ENCODE assay signal across 13 cellular contexts in the genomic region with DNA sequence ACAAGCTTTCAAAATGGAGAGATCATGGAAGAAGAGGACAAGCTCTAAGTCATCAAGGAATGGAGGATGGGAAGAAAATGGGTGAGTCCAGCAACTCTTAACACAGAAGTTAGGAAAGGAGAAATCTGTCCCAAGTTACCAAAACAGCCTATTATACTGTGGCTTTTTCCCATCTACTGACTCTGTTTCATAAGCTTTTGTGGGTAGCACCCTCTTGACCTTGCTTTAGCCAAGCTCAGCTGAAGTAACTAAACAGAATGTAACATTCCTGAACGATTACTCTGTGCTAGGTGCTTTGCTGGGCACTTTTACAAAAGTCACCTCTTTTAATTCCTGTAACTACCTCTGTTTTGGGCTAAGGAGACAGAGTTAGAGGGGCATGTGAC. TPM values are rescaled to one million over a fixed set of nuclear protein-coding genes. Genes with fewer than 3 reads are reported as not detected.
DNase-seq lines count a peak whose midpoint lies in the region; ATAC-seq, FAIRE-seq and TF ChIP-seq lines count a peak whose summit lies in the region.
"Had no signal": no experiment of that assay in that cellular context is flagged by ENCODE, and none has a peak within 500 bp of the region (broad histone marks: within the 10 kb centered on the region; RNA-seq: fewer than 3 reads in every experiment).

No MANE protein-coding gene starts in this region.

- intact Hi-C loops in GM12878 (cut with micrococcal nuclease; ENCODE audit: unreplicated experiment): no loop called here

- no peaks in the 10 kb centered on the region for H3K27me3 ChIP-seq in Karpas-422 (ENCODE audit: low read length)
- no peaks in the 10 kb centered on the region for H3K27me3 ChIP-seq in GM12878 (replicated peaks in 1 of 2; ENCODE audit: control insufficient read depth in 2 of 2, insufficient read depth in 2 of 2, low read length in 1 of 2)
- no peaks in the 10 kb centered on the region for H3K27me3 ChIP-seq in neural progenitor cell

- in situ Hi-C loops in GM12878 (cut with MboI): loop anchor here (25.0 kb wide), 2 partner anchors 150 to 1675 kb away; no protein-coding TSS in a partner anchor

- TF ChIP-seq EP300 in GM12878 (IDR thresholded peaks at IDR 0.05; ENCODE audit: borderline replicate concordance in 1 of 2, control insufficient read depth in 1 of 2, low read depth in 2 of 2, low read length in 2 of 2): no peak

- H3K27ac ChIP-seq in Karpas-422 (ENCODE audit: low read length): peak overlapping the region; percentile 93
- no peak overlapping the region for H3K27ac ChIP-seq in GM12878 (ENCODE audit: control insufficient read depth, insufficient read depth)
- no peak overlapping the region for H3K27ac ChIP-seq in neural progenitor cell

- no peak for FAIRE-seq in GM12878 (lab: Jason Lieb, UNC)

- H3K4me1 Mint-ChIP-seq in naive B cell (peaks cover 28 to 42% (median 36%) of the 10 kb centered on the region in 3 donors), neural progenitor cell (no peaks in the 10 kb centered on the region)

- H3K79me2 ChIP-seq in Karpas-422 (ENCODE audit: low read length) (no peaks in the 10 kb centered on the region), GM12878 (ENCODE audit: control insufficient read depth, insufficient read depth, low read length) (no peaks in the 10 kb centered on the region), neural progenitor cell (ENCODE audit: low read depth) (no peaks in the 10 kb centered on the region)

- TF ChIP-seq RAD21 in GM12878 (IDR thresholded peaks at IDR 0.05; ENCODE audit: insufficient read depth, low read depth, low read length): no peak

- H3K9ac ChIP-seq in Karpas-422 (ENCODE audit: low read length) (peak overlapping the region; percentile 60), GM12878 (ENCODE audit: control insufficient read depth, insufficient read depth, low read length) (no peak overlapping the region), neural progenitor cell (no peak overlapping the region)

- no peaks in the 10 kb centered on the region for H3K9me2 ChIP-seq in Karpas-422 (replicated peaks; ENCODE audit: insufficient read depth, low read length)

- WGBS in GM12878 (ENCODE audit: insufficient coverage, insufficient replicate concordance, low lambda C conversion rate, missing lambda C conversion rate): 6% methylated on average over 1 of the region's 1 CpG

- no peaks in the 10 kb centered on the region for H3F3A ChIP-seq in neural progenitor cell (ENCODE audit: low read depth)

- H3K4me3 ChIP-seq in Karpas-422 (ENCODE audit: low read length) (peak overlapping the region; percentile 19; the same call in 1 of the 2 replicates), GM12878 (no peak overlapping the region), neural progenitor cell (no peak overlapping the region)

- H4K20me1 ChIP-seq in Karpas-422 (ENCODE audit: insufficient read depth, low read depth, low read length): no peaks in the 10 kb centered on the region
- no peaks in the 10 kb centered on the region for H4K20me1 ChIP-seq in GM12878 (ENCODE audit: control insufficient read depth, insufficient read depth)
- H4K20me1 ChIP-seq in neural progenitor cell (ENCODE audit: low read depth): no peaks in the 10 kb centered on the region

- TF ChIP-seq CTCF in GM12878 (IDR thresholded peaks at IDR 0.05 in 2 of 3, conservative IDR thresholded peaks at IDR 0.05 in 1 of 3; ENCODE audit: control insufficient read depth in 2 of 3, extremely low read depth in 1 of 3, insufficient read depth in 1 of 3, low read depth in 3 of 3, low read length in 3 of 3) (no peak), neural progenitor cell (IDR thresholded peaks at IDR 0.05) (no peak)

- peak; percentile 11 for ATAC-seq in GM12878
- ATAC-seq in naive B cell (ENCODE audit: low read depth in 2 of 2): no peak

- BruUV-seq in GM12878 (replicated peaks; lab: Mats Ljungman, UMichigan): no TSS peak

- peak overlapping the region; percentile 55 to 95 (median 86) for H3K27ac Mint-ChIP-seq in naive B cell
- no peak overlapping the region for H3K27ac Mint-ChIP-seq in neural progenitor cell

- TF ChIP-seq POLR2A in GM12878 (IDR thresholded peaks at IDR 0.05; ENCODE audit: low read depth, low read length): no peak

- H3K36me3 ChIP-seq in Karpas-422 (ENCODE audit: insufficient read depth, low read length) (no peaks in the 10 kb centered on the region), GM12878 (ENCODE audit: control insufficient read depth in 2 of 2, insufficient read depth in 2 of 2, low read length in 1 of 2) (no peaks in the 10 kb centered on the region), neural progenitor cell (no peaks in the 10 kb centered on the region)

- peak overlapping the region; percentile 60 for H3K4me2 ChIP-seq in Karpas-422 (ENCODE audit: low read depth, low read length, poor library complexity, severe bottlenecking)
- H3K4me2 ChIP-seq in GM12878 (ENCODE audit: control insufficient read depth, insufficient read depth): no peak overlapping the region
- H3K4me2 ChIP-seq in neural progenitor cell: no peak overlapping the region

- POLR2A ChIA-PET in GM12878 (lab: Charles Lee): interaction anchor here (0.6 to 1.9 kb wide), 4 partner anchors 10 to 288 kb away, joined by 3 to 8 read pairs (median 5); no protein-coding TSS in a partner anchor

- H2AFZ ChIP-seq in Karpas-422 (ENCODE audit: low read length): peak overlapping the region; percentile 45; the same call in 1 of the 2 replicates
- H2AFZ ChIP-seq in GM12878 (ENCODE audit: control insufficient read depth, low read depth, low read length): no peak overlapping the region
- no peak overlapping the region for H2AFZ ChIP-seq in neural progenitor cell (replicated peaks)

- CTCF ChIA-PET in GM12878 (lab: Yijun Ruan, JAX): interaction anchor here (0.9 to 10.3 kb wide), 12 partner anchors 10 to 199 kb away, joined by 3 to 183 read pairs (median 4); a partner anchor contains a TSS

- H3K9me3 ChIP-seq in Karpas-422 (ENCODE audit: low read length): no peaks in the 10 kb centered on the region
- H3K9me3 ChIP-seq in GM12878 (replicated peaks; ENCODE audit: control insufficient read depth, insufficient read depth, low read length): no peaks in the 10 kb centered on the region
- no peaks in the 10 kb centered on the region for H3K9me3 ChIP-seq in neural progenitor cell (ENCODE audit: low read depth)

- H3K27me3 Mint-ChIP-seq in naive B cell (no peaks in the 10 kb centered on the region), neural progenitor cell (ENCODE audit: insufficient read depth, low read depth) (peaks cover 6% of the 10 kb centered on the region)

- H3K4me3 Mint-ChIP-seq in naive B cell (peak overlapping the region in 6 of 8 donors; percentile 3 to 79 (median 58)), neural progenitor cell (no peak overlapping the region)

- peaks cover 0 to 2% (median 0%) of the 10 kb centered on the region in 7 donors for H3K9me3 Mint-ChIP-seq in naive B cell
- H3K9me3 Mint-ChIP-seq in neural progenitor cell: peaks cover 2% of the 10 kb centered on the region

- peak; percentile 53 for DNase-seq in EL
- no peak for DNase-seq in Karpas-422
- no peak for DNase-seq in GM12878 (ENCODE audit: low read depth, low spot score)
- DNase-seq in naive B cell: no peak
- no peak for DNase-seq in effector CD8-positive, alpha-beta T cell (lab: John Stamatoyannopoulos, UW)
- no peak for DNase-seq in activated gamma-delta T cell treated with Interleukin-2 at 50 U/mL for 16 hours
- no peak for DNase-seq in activated CD4-positive, alpha-beta T cell treated with anti-CD3 and anti-CD28 coated beads for 4 hours
- DNase-seq in neural progenitor cell (ENCODE audit: low spot score): no peak
- DNase-seq: activated CD8-positive, alpha-beta memory T cell treated with anti-CD3 and anti-CD28 coated beads, Interleukin-2, amount 50 U/mL, for 4 hours; Calu3; NCI-H446; Right ventricle myocardium superior; stimulated activated CD4-positive, alpha-beta T cell treated with anti-CD3 and anti-CD28 coated beads, Interleukin-4, amount 100 ng/mL, for 4 hours had no signal

- H3K36me3 Mint-ChIP-seq in naive B cell (no peaks in the 10 kb centered on the region), neural progenitor cell (no peaks in the 10 kb centered on the region)

- SMC1A ChIA-PET in GM12878 (lab: Charles Lee; ENCODE audit: uncharacterized antibody, unreplicated experiment): interaction anchor here (0.8 to 1.8 kb wide), 14 partner anchors 9 to 316 kb away, joined by 3 to 12 read pairs (median 4); a partner anchor contains a TSS

- RAD21 ChIA-PET in GM12878 (lab: Charles Lee; ENCODE audit: unreplicated experiment): interaction anchor here (0.5 to 1.9 kb wide), 13 partner anchors 11 to 690 kb away, joined by 3 to 13 read pairs (median 3); no protein-coding TSS in a partner anchor

- H3K4me1 ChIP-seq in Karpas-422 (ENCODE audit: low read length): peaks cover 97% of the 10 kb centered on the region
- H3K4me1 ChIP-seq in GM12878 (ENCODE audit: control insufficient read depth, insufficient read depth, low read length): no peaks in the 10 kb centered on the region
- no peaks in the 10 kb centered on the region for H3K4me1 ChIP-seq in neural progenitor cell

TF ChIP-seq in GM12878, 131 proteins besides CTCF, POLR2A, EP300 and RAD21 (continues in another document):
- TF ChIP-seq, protein P1, sequence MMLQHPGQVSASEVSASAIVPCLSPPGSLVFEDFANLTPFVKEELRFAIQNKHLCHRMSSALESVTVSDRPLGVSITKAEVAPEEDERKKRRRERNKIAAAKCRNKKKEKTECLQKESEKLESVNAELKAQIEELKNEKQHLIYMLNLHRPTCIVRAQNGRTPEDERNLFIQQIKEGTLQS (IDR thresholded peaks at IDR 0.05; ENCODE audit: borderline replicate concordance, extremely low read depth, low read depth, low read length): no peak

RNA-seq across cellular contexts. Expression of a gene that starts 54.8 kb away (rescaled TPM):
- total RNA-seq in Karpas-422 (2014; rRNA removed; shearing (Covaris generic); ENCODE audit: low replicate concordance): 15.1 and 16.6 TPM in 2 replicates
- total RNA-seq in GM12878 (2013; cell fraction: nucleolus; rRNA removed): 0.38 and 0.86 TPM in 2 replicates
- total RNA-seq in GM12878 (2014; rRNA removed) (0.06 and 0.27 TPM in 2 replicates), GM12878 (2014; rRNA removed; fragmentation: Illumina TruSeq; extraction: Trizol) (0.23 and 0.54 TPM in 2 replicates), GM12878 (2021) (0.13 and 0.19 TPM in 2 replicates), neural progenitor cell (ENCODE audit: low replicate concordance) (2.0 and 2.6 TPM in 2 replicates)
- 0.17 TPM for polyA plus RNA-seq in GM12878 (2011; ENCODE audit: low read depth)
- polyA plus RNA-seq in GM12878 (2011; rRNA removed) (18.4 and 26.1 TPM in 2 replicates), GM12878 (2014; fragmentation: Illumina TruSeq; extraction: Trizol) (0.25 and 0.33 TPM in 2 replicates), GM12878 (2014; fragmentation: Nextera tagmentation; extraction: Ambion mirVana) (under 1 TPM; 0.16 to 0.27 TPM), GM12878 (2014; rRNA removed) (0.19 and 0.61 TPM in 2 replicates), GM12878 (2016; fragmentation: Nextera tagmentation; extraction: Ambion mirVana) (under 1 TPM; 0.16 to 0.25 TPM), naive B cell (ENCODE audit: low read depth in 6 of 6) (under 1 TPM in 2 of 6 donors, not detected in 4; 0.17 to 0.21 TPM)
- polyA plus RNA-seq in GM12878 (2011; cell fraction: cytosol; rRNA removed): 13.3 and 13.9 TPM in 2 replicates
- polyA plus RNA-seq in GM12878 (2011; cell fraction: nucleus; rRNA removed): 19.8 TPM in 2 replicates
- 0.28 and 0.87 TPM in 2 replicates for polyA plus RNA-seq in GM12878 (2012)
- polyA minus RNA-seq in GM12878 (2011; rRNA and poly(A)+ RNA removed): 11.3 and 12.8 TPM in 2 replicates
- 2.3 and 7.2 TPM in 2 replicates for polyA minus RNA-seq in GM12878 (2011; cell fraction: cytosol; rRNA and poly(A)+ RNA removed)
- 4.0 and 4.6 TPM in 2 replicates for polyA minus RNA-seq in GM12878 (2011; cell fraction: nucleus; rRNA and poly(A)+ RNA removed)
